ENCODE assay signal across 1 cellular context in the genomic region with DNA sequence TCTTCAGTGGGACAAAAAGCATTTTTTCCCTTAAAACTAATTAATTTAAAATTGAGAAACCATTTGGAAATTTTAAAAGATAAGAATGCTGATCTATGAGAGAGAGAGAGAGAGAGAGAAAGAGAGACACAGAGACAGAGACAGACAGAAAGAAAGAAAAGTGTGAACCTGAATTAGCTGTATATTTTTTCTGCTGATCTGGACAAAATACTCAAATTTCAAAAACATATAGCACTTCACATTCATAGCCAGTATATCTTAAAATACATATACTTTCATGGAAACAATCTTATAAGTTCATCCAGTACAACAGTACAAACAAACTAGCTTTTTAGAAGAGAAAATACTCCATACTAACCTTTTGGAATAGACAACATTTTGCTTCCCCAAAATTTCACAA.
TF ChIP-seq lines count a peak whose summit lies in the region.

No MANE protein-coding gene starts in this region.

TF ChIP-seq in endothelial cell of umbilical vein, 7 proteins besides CTCF, POLR2A, EP300 and RAD21 (continued from another document):
- TF ChIP-seq FOS (IDR thresholded peaks at IDR 0.05; ENCODE audit: borderline replicate concordance, insufficient read depth, low read length) (no peak), MYC (IDR thresholded peaks at IDR 0.05; ENCODE audit: low read depth, low read length) (no peak)
